ENCODE assay signal across 30 cellular contexts in the genomic region with DNA sequence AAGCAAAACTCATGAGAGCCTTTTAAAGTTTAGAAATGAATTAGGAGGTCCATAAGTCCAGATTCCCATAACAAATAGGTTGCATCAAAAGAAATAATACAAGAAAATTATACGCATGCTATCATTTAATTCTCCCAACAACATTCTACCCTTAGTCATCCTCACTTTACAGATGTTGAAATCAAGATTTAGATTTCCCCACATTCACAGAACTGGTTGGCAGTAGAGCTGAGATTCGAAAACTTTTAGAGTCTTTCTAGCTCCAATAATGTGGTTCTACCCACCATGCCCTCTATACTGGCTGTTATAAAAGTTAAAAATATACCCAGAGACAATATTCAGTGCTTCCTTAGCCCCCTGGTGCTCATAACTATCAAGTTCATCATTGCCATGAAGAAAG. TPM values are rescaled to one million over a fixed set of nuclear protein-coding genes. Genes with fewer than 3 reads are reported as not detected.
DNase-seq lines count a peak whose midpoint lies in the region; ATAC-seq and TF ChIP-seq lines count a peak whose summit lies in the region.
"Had no signal": no experiment of that assay in that cellular context is flagged by ENCODE, and none has a peak within 500 bp of the region (broad histone marks: within the 10 kb centered on the region; RNA-seq: fewer than 3 reads in every experiment).

No MANE protein-coding gene starts in this region.

- H3K36me3 ChIP-seq in left ventricle myocardium inferior (no peaks in the 10 kb centered on the region), psoas muscle (ENCODE audit: insufficient read depth in 1 of 2, low read depth in 1 of 2) (no peaks in the 10 kb centered on the region), aorta (ENCODE audit: control insufficient read depth in 1 of 2, insufficient read depth in 2 of 2, low read length in 1 of 2) (no peaks in the 10 kb centered on the region)
- H3K36me3 ChIP-seq: gastroesophageal sphincter, SJCRH30, WERI-Rb-1 had no signal

- DNase-seq in left ventricle myocardium inferior, result no peak
- DNase-seq in Right ventricle myocardium inferior (ENCODE audit: missing footprints), result no peak
- peak; percentile 44 for DNase-seq in dedifferentiated amniotic fluid mesenchymal stem cell (ENCODE audit: extremely low spot score)
- DNase-seq in psoas muscle, result no peak
- DNase-seq in aorta, result no peak
- DNase-seq in DMS79 treated with DMSO at 0.1 percent for 48 hours (lab: John Stamatoyannopoulos, UW), result no peak
- no peak for DNase-seq in occipital lobe (lab: John Stamatoyannopoulos, UW)
- DNase-seq in stimulated activated naive B cell treated with anti-CD40 and anti-IgM and Interleukin-4, amounts not matched to agents 10 μg/mL and 1 μg/mL and 100 μg/mL, for 72 hours, result no peak
- DNase-seq: activated CD4-positive, alpha-beta T cell treated with anti-CD3 and anti-CD28 coated beads for 4 hours; activated effector memory CD4-positive, alpha-beta T cell treated with Interleukin-2 at 50 U/mL for 16 hours; activated T-cell treated with anti-CD3 and anti-CD28 coated beads, Interleukin-2, amount 50 U/mL, for 1 hour; caudate nucleus; CD4-positive, CD25-positive, alpha-beta regulatory T cell; DND-41; hypothalamus; NCI-H1092 treated with DMSO at 0.1 percent for 48 hours; NCI-H187; NCI-H446 treated with DMSO at 0.1 percent for 48 hours; NCI-H82; stimulated activated CD4-positive, alpha-beta T cell treated with anti-CD3 and anti-CD28 coated beads, Interleukin-4, amount 100 ng/mL, for 24 hours; substantia nigra; T1000; WERI-Rb-1 had no signal

- H3K9me3 Mint-ChIP-seq in stimulated activated naive B cell treated with anti-CD40 and anti-IgM and Interleukin-4, amounts not matched to agents 10 μg/mL and 1 μg/mL and 100 μg/mL, for 72 hours, result no peaks in the 10 kb centered on the region
- H3K9me3 Mint-ChIP-seq: CD4-positive, CD25-positive, alpha-beta regulatory T cell; dendritic cell treated with granulocyte-macrophage colony-stimulating factor and Interleukin-4, amounts not matched to agents 40 ng/mL and 50 ng/mL, for 4 days; memory B cell had no signal

- WGBS in psoas muscle, 3 donors, result 81 to 95% (median 89%) methylated on average over 2 of the region's 2 CpGs
- 30 to 38% methylated on average over 2 of the region's 2 CpGs for WGBS in aorta, 2 donors

- H3K4me1 Mint-ChIP-seq in stimulated activated naive B cell treated with anti-CD40 and anti-IgM and Interleukin-4, amounts not matched to agents 10 μg/mL and 1 μg/mL and 100 μg/mL, for 72 hours, result peaks cover 0 to 4% of the 10 kb centered on the region in 2 donors
- H3K4me1 Mint-ChIP-seq: CD4-positive, CD25-positive, alpha-beta regulatory T cell had no signal

- peaks cover 15% of the 10 kb centered on the region for H3K4me1 ChIP-seq in left ventricle myocardium inferior
- peaks cover 11% of the 10 kb centered on the region for H3K4me1 ChIP-seq in psoas muscle
- peaks cover 4 to 10% of the 10 kb centered on the region in 2 donors for H3K4me1 ChIP-seq in aorta (ENCODE audit: control insufficient read depth in 1 of 2, insufficient read depth in 2 of 2, low read length in 2 of 2)

- intact Hi-C loops in left ventricle myocardium inferior (cut with micrococcal nuclease) (no loop called here), Right ventricle myocardium inferior (cut with DNase I) (no loop called here), psoas muscle (cut with DNase I) (no loop called here), aorta (cut with DNase I) (loop anchor here in 1 of 2 donors (5.0 kb wide), 2 partner anchors 35 to 55 kb away; a partner anchor contains a TSS)

- H3K27me3 ChIP-seq in left ventricle myocardium inferior (ENCODE audit: low read depth) (no peaks in the 10 kb centered on the region), psoas muscle (ENCODE audit: insufficient read depth in 3 of 3, low read length in 2 of 3) (no peaks in the 10 kb centered on the region), aorta (ENCODE audit: control insufficient read depth in 1 of 2, insufficient read depth in 2 of 2, low read length in 1 of 2) (no peaks in the 10 kb centered on the region)
- H3K27me3 ChIP-seq: gastroesophageal sphincter, SJCRH30 had no signal

- no peak overlapping the region for H3K4me3 Mint-ChIP-seq in stimulated activated naive B cell treated with anti-CD40 and anti-IgM and Interleukin-4, amounts not matched to agents 10 μg/mL and 1 μg/mL and 100 μg/mL, for 72 hours
- H3K4me3 Mint-ChIP-seq: activated naive CD8-positive, alpha-beta T cell; CD4-positive, CD25-positive, alpha-beta regulatory T cell; dendritic cell treated with granulocyte-macrophage colony-stimulating factor and Interleukin-4, amounts not matched to agents 40 ng/mL and 50 ng/mL, for 4 days; memory B cell had no signal

- H3K27ac Mint-ChIP-seq in stimulated activated naive B cell treated with anti-CD40 and anti-IgM and Interleukin-4, amounts not matched to agents 10 μg/mL and 1 μg/mL and 100 μg/mL, for 72 hours, result no peak overlapping the region
- H3K27ac Mint-ChIP-seq: activated naive CD8-positive, alpha-beta T cell; CD4-positive, CD25-positive, alpha-beta regulatory T cell; dendritic cell treated with granulocyte-macrophage colony-stimulating factor and Interleukin-4, amounts not matched to agents 40 ng/mL and 50 ng/mL, for 4 days; memory B cell had no signal

- peaks cover 0 to 3% of the 10 kb centered on the region in 2 donors for H3K27me3 Mint-ChIP-seq in stimulated activated naive B cell treated with anti-CD40 and anti-IgM and Interleukin-4, amounts not matched to agents 10 μg/mL and 1 μg/mL and 100 μg/mL, for 72 hours
- H3K27me3 Mint-ChIP-seq: activated naive CD8-positive, alpha-beta T cell; dendritic cell treated with granulocyte-macrophage colony-stimulating factor and Interleukin-4, amounts not matched to agents 40 ng/mL and 50 ng/mL, for 4 days; memory B cell had no signal

- ATAC-seq in Right ventricle myocardium inferior (no peak), psoas muscle (peak in 3 of 4 donors; percentile 51 to 70 (median 63)), aorta (ENCODE audit: low FRiP score) (no peak)
- ATAC-seq in stimulated activated naive B cell treated with anti-CD40 and anti-IgM and Interleukin-4, amounts not matched to agents 10 μg/mL and 1 μg/mL and 100 μg/mL, for 72 hours (replicated peaks), result no peak
- ATAC-seq: esophagus mucosa, gastroesophageal sphincter, K562 had no signal

- TF ChIP-seq CTCF in left ventricle myocardium inferior (IDR thresholded peaks at IDR 0.05; ENCODE audit: borderline replicate concordance) (no peak), psoas muscle (IDR thresholded peaks at IDR 0.05) (no peak)

- H3K9me3 ChIP-seq in left ventricle myocardium inferior (replicated peaks) (no peaks in the 10 kb centered on the region), psoas muscle (no peaks in the 10 kb centered on the region), aorta (ENCODE audit: control insufficient read depth, low read length) (no peaks in the 10 kb centered on the region)
- H3K9me3 ChIP-seq: gastroesophageal sphincter, SJCRH30 had no signal

- H3K36me3 Mint-ChIP-seq in stimulated activated naive B cell treated with anti-CD40 and anti-IgM and Interleukin-4, amounts not matched to agents 10 μg/mL and 1 μg/mL and 100 μg/mL, for 72 hours, result no peaks in the 10 kb centered on the region
- H3K36me3 Mint-ChIP-seq: activated naive CD8-positive, alpha-beta T cell; CD4-positive, CD25-positive, alpha-beta regulatory T cell; memory B cell had no signal

- H3K4me3 ChIP-seq in left ventricle myocardium inferior (no peak overlapping the region), psoas muscle (no peak overlapping the region), aorta (ENCODE audit: low read length in 2 of 2) (no peak overlapping the region)
- H3K4me3 ChIP-seq: gastroesophageal sphincter, K562 had no signal

- H3K27ac ChIP-seq in left ventricle myocardium inferior (replicated peaks) (peak overlapping the region; percentile 82), psoas muscle (no peak overlapping the region), aorta (ENCODE audit: low read depth in 1 of 2, low read length in 2 of 2) (peak overlapping the region; percentile 64 to 73)
- H3K27ac ChIP-seq: WERI-Rb-1 had no signal

RNA-seq across cellular contexts. Expression of a gene that starts 56.6 kb away (rescaled TPM):
- total RNA-seq in left ventricle myocardium inferior (50.6 TPM), Right ventricle myocardium inferior (53.2 TPM), psoas muscle (10 to 100 TPM; 53.2 to 80.4 (median 69.6) TPM), aorta (10 to 100 TPM; 55.7 to 64.2 TPM), occipital lobe (58.8 TPM)
- polyA plus RNA-seq in psoas muscle (100 to 1,000 TPM in 1 of 3 donors, 10 to 100 TPM in 2; 57.6 to 110 (median 88.5) TPM), aorta (100 to 1,000 TPM in 1 of 2 donors, 10 to 100 TPM in 1; 77.0 to 106 TPM)

Comparison
In these comparisons a context has a peak if more than half of its experiments do, and no peak if none do; other contexts are left out.
1. ATAC-seq: peak in psoas muscle (3 of 4); none in Right ventricle myocardium inferior (single experiment), aorta (single experiment) and stimulated activated naive B cell treated with anti-CD40 and anti-IgM and Interleukin-4, amounts not matched to agents 10 μg/mL and 1 μg/mL and 100 μg/mL, for 72 hours (0 of 2).